14 cellular contexts compared by ENCODE assay signal in the genomic region with DNA sequence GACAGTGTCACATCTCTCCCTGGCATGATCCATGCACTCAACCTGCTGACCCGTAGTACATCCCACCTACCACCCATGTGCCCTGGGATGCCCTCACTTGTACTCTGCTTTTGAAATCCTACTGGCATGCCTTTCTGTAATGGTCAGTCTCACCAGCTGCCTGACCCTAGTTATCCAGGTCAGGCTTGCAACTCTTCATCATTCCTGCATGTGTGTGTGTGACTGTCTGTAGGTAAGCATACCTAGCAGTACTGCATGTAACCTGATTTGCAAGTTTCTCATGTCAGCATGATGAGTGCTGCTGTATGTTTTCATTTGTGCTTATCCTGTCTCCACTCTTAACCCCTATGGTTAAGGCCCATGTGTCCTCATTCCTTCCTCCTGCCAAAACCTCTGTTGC.
DNase-seq lines count a peak whose midpoint lies in the region; ATAC-seq and TF ChIP-seq lines count a peak whose summit lies in the region.
"Had no signal": no experiment of that assay in that cellular context is flagged by ENCODE, and none has a peak within 500 bp of the region (broad histone marks: within the 10 kb centered on the region; RNA-seq: fewer than 3 reads in every experiment).

No MANE protein-coding gene starts in this region.

- H3K4me3 ChIP-seq in DND-41 (ENCODE audit: low read depth in 1 of 2, low read length in 2 of 2): no peak overlapping the region
- H3K4me3 ChIP-seq: BLaER1, GM12878 had no signal

- H3K4me1 Mint-ChIP-seq in brain: peaks cover 72% of the 10 kb centered on the region
- H3K4me1 Mint-ChIP-seq in nephron: peaks cover 71% of the 10 kb centered on the region
- H3K4me1 Mint-ChIP-seq in type B pancreatic cell (ENCODE audit: unreplicated experiment): peaks cover 42% of the 10 kb centered on the region

- H3K9me3 Mint-ChIP-seq in brain (no peaks in the 10 kb centered on the region), nephron (no peaks in the 10 kb centered on the region), type B pancreatic cell (no peaks in the 10 kb centered on the region)

- H3K9ac ChIP-seq in DND-41 (ENCODE audit: low read depth, low read length): no peak overlapping the region
- H3K9ac ChIP-seq: BLaER1 had no signal

- peak overlapping the region in 3 of 5 experiments; percentile 21 to 88 (median 50) for H3K27ac Mint-ChIP-seq in brain
- peak overlapping the region; percentile 53 to 80 (median 56) for H3K27ac Mint-ChIP-seq in nephron
- H3K27ac Mint-ChIP-seq in type B pancreatic cell: no peak overlapping the region
- H3K27ac Mint-ChIP-seq: CD8-positive, alpha-beta memory T cell had no signal

- H3K36me3 Mint-ChIP-seq in brain (peaks cover 11% of the 10 kb centered on the region), nephron (ENCODE audit: low read depth) (peaks cover 3% of the 10 kb centered on the region), type B pancreatic cell (peaks cover 21% of the 10 kb centered on the region)
- H3K36me3 Mint-ChIP-seq: CD8-positive, alpha-beta memory T cell had no signal

- no peaks in the 10 kb centered on the region for H3K27me3 ChIP-seq in DND-41 (ENCODE audit: insufficient read depth, low read length, poor library complexity)
- H3K27me3 ChIP-seq: BLaER1 had no signal

- no peaks in the 10 kb centered on the region for H4K20me1 ChIP-seq in DND-41 (ENCODE audit: insufficient read depth, low read length)
- H4K20me1 ChIP-seq: BLaER1 had no signal

- H3K27me3 Mint-ChIP-seq in brain (peaks cover 7% of the 10 kb centered on the region), nephron (ENCODE audit: low read depth) (no peaks in the 10 kb centered on the region), type B pancreatic cell (no peaks in the 10 kb centered on the region)

- peaks cover 90% of the 10 kb centered on the region for H3K4me1 ChIP-seq in DND-41 (ENCODE audit: insufficient read depth, low read length)
- H3K4me1 ChIP-seq: BLaER1, Caco-2 had no signal

- H2AFZ ChIP-seq in DND-41 (ENCODE audit: low read depth, low read length): no peak overlapping the region

- ATAC-seq in DND-41 (ENCODE audit: insufficient read depth, low read depth) (no peak), HG03039 (IDR thresholded peaks at IDR 0.05; ENCODE audit: unreplicated experiment) (no peak)
- ATAC-seq: GM12878, HCT116 had no signal

- no peaks in the 10 kb centered on the region for H3K9me3 ChIP-seq in DND-41 (ENCODE audit: insufficient read depth, low read length, severe bottlenecking)
- H3K9me3 ChIP-seq: BLaER1, Caco-2 had no signal

- no peak for DNase-seq in DND-41
- no peak for DNase-seq in type B pancreatic cell (ENCODE audit: extremely low spot score, unreplicated experiment)
- DNase-seq in NCI-H510A (lab: John Stamatoyannopoulos, UW): no peak
- no peak for DNase-seq in stimulated activated naive CD4-positive, alpha-beta T cell (lab: John Stamatoyannopoulos, UW)
- DNase-seq: 8988T; AML-193; Caco-2; CD8-positive, alpha-beta memory T cell had no signal

- H3K27ac ChIP-seq in DND-41 (ENCODE audit: low read length): peak overlapping the region; percentile 70
- H3K27ac ChIP-seq: BLaER1 had no signal

- H3K79me2 ChIP-seq in DND-41 (ENCODE audit: insufficient read depth, low read length): no peaks in the 10 kb centered on the region

- TF ChIP-seq CTCF in DND-41 (IDR thresholded peaks at IDR 0.05; ENCODE audit: borderline replicate concordance, extremely low read depth, low read length, poor library complexity, severe bottlenecking) (no peak), brain (conservative IDR thresholded peaks at IDR 0.05) (no peak), nephron (IDR thresholded peaks at IDR 0.05; ENCODE audit: unreplicated experiment in 3 of 3) (no peak), type B pancreatic cell (conservative IDR thresholded peaks at IDR 0.05) (no peak)

- H3K4me3 Mint-ChIP-seq in brain: no peak overlapping the region
- peak overlapping the region; percentile 25 to 36 (median 29) for H3K4me3 Mint-ChIP-seq in nephron
- peak overlapping the region; percentile 3 for H3K4me3 Mint-ChIP-seq in type B pancreatic cell
- H3K4me3 Mint-ChIP-seq: CD8-positive, alpha-beta memory T cell had no signal

- no peaks in the 10 kb centered on the region for H3K36me3 ChIP-seq in DND-41 (ENCODE audit: insufficient read depth, low read length)
- H3K36me3 ChIP-seq: BLaER1 had no signal

- no peak overlapping the region for H3K4me2 ChIP-seq in DND-41 (ENCODE audit: insufficient read depth, low read length)
- H3K4me2 ChIP-seq: BLaER1 had no signal

Comparison
In these comparisons a context has a peak if more than half of its experiments do, and no peak if none do; other contexts are left out.
1. H3K4me3 Mint-ChIP-seq: peak in nephron (3 of 3) and type B pancreatic cell (single experiment); none in brain (0 of 5).